In genomic region chr1:2556277-2557145, GRCh38 we compare ENCODE assay signal across 8 cellular contexts.
DNase-seq lines count a peak whose midpoint lies in the region; ATAC-seq and TF ChIP-seq lines count a peak whose summit lies in the region.

Gene TNFRSF14, plus strand, starts transcription at chr1:2556371. Its CDS starts 294 bp downstream, at chr1:2556665.

- peak; percentile 26 for ATAC-seq in HG03432 (IDR thresholded peaks at IDR 0.05; ENCODE audit: unreplicated experiment)

- no peaks in the 10 kb centered on the region for H3K36me3 ChIP-seq in brain microvascular endothelial cell (replicated peaks)

- peak within 1 kb of the TSS; percentile 57 for H3K4me3 ChIP-seq in brain microvascular endothelial cell (ENCODE audit: low read depth, low read length)

- no peaks in the 10 kb centered on the region for H3K27me3 ChIP-seq in brain microvascular endothelial cell (replicated peaks)

- peak; percentile 38 for TF ChIP-seq CTCF in brain microvascular endothelial cell (IDR thresholded peaks at IDR 0.05; ENCODE audit: low read depth, low read length, missing control alignments)

- H3K27ac ChIP-seq in brain microvascular endothelial cell: peak within 1 kb of the TSS; percentile 11

- in situ Hi-C loops in brain microvascular endothelial cell (cut with HindIII; ENCODE audit: low pct_ligation_motif_present, low sequenced_read_pairs): no loop called here

- DNase-seq in SKM-1 (lab: John Stamatoyannopoulos, UW; ENCODE audit: unreplicated experiment): peak; percentile 34
- no peak for DNase-seq in SKM-1 treated with dmso at 0.1 percent for 144 hours (lab: John Stamatoyannopoulos, UW; ENCODE audit: unreplicated experiment)
- DNase-seq in T-helper 22 cell (ENCODE audit: low read depth): peak; percentile 58
- DNase-seq in brain microvascular endothelial cell: peak; percentile 49
- peak; percentile 67 for DNase-seq in left kidney (ENCODE audit: low read depth, low spot score)
- DNase-seq in stimulated activated CD4-positive, alpha-beta T cell treated with anti-CD3 and anti-CD28 coated beads, TNF-alpha, amount 100 ng/mL, for 48 hours (ENCODE audit: low read depth in 3 of 3): peak; percentile 30 to 49 (median 45)
- DNase-seq in NCI-H82 (lab: John Stamatoyannopoulos, UW): no peak

Comparison
In these comparisons a context has a peak if more than half of its experiments do, and no peak if none do; other contexts are left out.
1. DNase-seq: peak in SKM-1 (single experiment), T-helper 22 cell (single experiment), brain microvascular endothelial cell (single experiment), left kidney (single experiment) and stimulated activated CD4-positive, alpha-beta T cell treated with anti-CD3 and anti-CD28 coated beads, TNF-alpha, amount 100 ng/mL, for 48 hours (3 of 3); none in SKM-1 treated with dmso at 0.1 percent for 144 hours (single experiment) and NCI-H82 (single experiment).